Comparison of ENCODE assay signal across 9 cellular contexts in the genomic region with DNA sequence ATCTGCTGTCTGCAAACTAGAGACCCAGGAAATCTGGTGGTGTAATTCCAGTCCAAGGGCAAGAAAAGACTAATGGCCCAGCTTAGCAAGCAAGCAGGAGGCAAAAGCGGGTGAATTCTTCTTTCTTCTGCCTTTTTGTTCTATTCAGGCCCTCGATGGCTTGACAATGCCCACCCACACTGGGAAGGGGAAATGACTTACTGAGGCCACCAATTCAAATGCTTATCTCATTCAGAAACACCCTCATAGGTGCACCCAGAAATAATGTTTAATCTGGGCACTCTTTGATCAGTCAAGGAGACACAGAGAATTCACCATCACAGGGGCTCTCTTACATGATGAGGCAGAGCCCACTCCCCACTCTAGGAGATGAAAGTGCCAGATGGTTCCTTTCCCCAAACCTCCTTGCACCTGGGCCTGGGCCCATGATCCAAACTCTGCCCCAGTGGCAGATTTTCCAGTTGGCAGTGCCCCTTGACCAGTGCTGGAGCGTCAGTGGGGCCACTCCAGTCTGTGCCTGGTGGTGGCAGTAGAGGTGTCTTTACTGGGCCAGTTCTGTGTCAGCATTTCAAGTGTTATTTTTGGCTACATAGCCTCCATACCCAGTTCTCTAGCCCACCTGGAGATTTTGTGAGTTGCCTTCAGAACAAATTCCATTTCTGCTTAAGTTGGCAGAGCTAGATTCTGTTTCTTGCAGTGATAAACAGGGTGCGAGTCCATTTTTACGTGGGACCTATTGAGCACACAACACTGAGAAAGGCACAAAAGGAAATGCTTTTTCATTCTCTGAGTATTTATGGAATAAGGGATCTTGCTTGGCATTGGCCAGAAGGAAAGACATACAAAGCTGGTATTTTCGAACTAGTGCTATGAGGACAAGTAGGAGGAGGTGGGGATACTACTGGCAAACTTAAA. TPM values are rescaled to one million over a fixed set of nuclear protein-coding genes. Genes with fewer than 3 reads are reported as not detected.
A peak's percentile ranks its signal among the peaks of the same experiment; 100 is the strongest.
DNase-seq lines count a peak whose midpoint lies in the region; ATAC-seq and TF ChIP-seq lines count a peak whose summit lies in the region.
"Had no signal": no experiment of that assay in that cellular context is flagged by ENCODE, and none has a peak within 500 bp of the region (broad histone marks: within the 10 kb centered on the region; RNA-seq: fewer than 3 reads in every experiment).

No MANE protein-coding gene starts in this region.

- H3K27ac Mint-ChIP-seq in Caco-2 (ENCODE audit: unreplicated experiment) (no peak overlapping the region), osteocyte (ENCODE audit: unreplicated experiment) (no peak overlapping the region)
- H3K27ac Mint-ChIP-seq: stimulated activated naive CD8-positive, alpha-beta T cell treated with anti-CD3 and anti-CD28 coated beads, Interleukin-15, Interleukin-2, amounts not matched to agents 100 ng/mL and 50 ng/mL, for 24 hours had no signal

- ATAC-seq in GM19023 (IDR thresholded peaks at IDR 0.05; ENCODE audit: unreplicated experiment) (peak; percentile 55), HG03521 (IDR thresholded peaks at IDR 0.05; ENCODE audit: unreplicated experiment) (peak; percentile 88), HG03097 (IDR thresholded peaks at IDR 0.05; ENCODE audit: low FRiP score, unreplicated experiment) (no peak)

- no peaks in the 10 kb centered on the region for H3K36me3 Mint-ChIP-seq in Caco-2 (ENCODE audit: insufficient read depth, unreplicated experiment)
- no peaks in the 10 kb centered on the region for H3K36me3 Mint-ChIP-seq in osteocyte (ENCODE audit: unreplicated experiment)

- DNase-seq in Caco-2 (peak; percentile 42 to 46), astrocyte of the spinal cord (ENCODE audit: low read depth, low spot score) (no peak), osteocyte (ENCODE audit: extremely low spot score, unreplicated experiment) (no peak), NCI-H1092 (lab: John Stamatoyannopoulos, UW) (no peak)
- no peak for DNase-seq in stimulated activated CD4-positive, alpha-beta T cell treated with anti-CD3 and anti-CD28 coated beads, Interleukin-4, amount 100 ng/mL, for 1 hour

- H3K4me1 ChIP-seq in Caco-2: no peaks in the 10 kb centered on the region

- in situ Hi-C loops in astrocyte of the spinal cord (cut with HindIII; ENCODE audit: low sequenced_read_pairs): no loop called here

- no peaks in the 10 kb centered on the region for H3K4me1 Mint-ChIP-seq in Caco-2 (ENCODE audit: low read depth, unreplicated experiment)
- no peaks in the 10 kb centered on the region for H3K4me1 Mint-ChIP-seq in osteocyte (ENCODE audit: unreplicated experiment)

- no peak overlapping the region for H3K4me3 ChIP-seq in Caco-2 (ENCODE audit: low read depth, low read length)
- H3K4me3 ChIP-seq in astrocyte of the spinal cord (ENCODE audit: low read depth, low read length): no peak overlapping the region

- TF ChIP-seq CTCF in Caco-2 (IDR thresholded peaks at IDR 0.05; ENCODE audit: insufficient read depth in 1 of 2, low read depth in 1 of 2, low read length in 1 of 2, severe bottlenecking in 1 of 2, unreplicated experiment in 1 of 2): peak; percentile 63 to 75
- peak; percentile 50 for TF ChIP-seq CTCF in astrocyte of the spinal cord (IDR thresholded peaks at IDR 0.05; ENCODE audit: low read depth, low read length)
- peak; percentile 35 for TF ChIP-seq CTCF in osteocyte (IDR thresholded peaks at IDR 0.05)

- no peaks in the 10 kb centered on the region for H3K9me3 Mint-ChIP-seq in Caco-2 (ENCODE audit: unreplicated experiment)
- no peaks in the 10 kb centered on the region for H3K9me3 Mint-ChIP-seq in osteocyte (ENCODE audit: unreplicated experiment)
- H3K9me3 Mint-ChIP-seq: stimulated activated naive CD8-positive, alpha-beta T cell treated with anti-CD3 and anti-CD28 coated beads, Interleukin-15, Interleukin-2, amounts not matched to agents 100 ng/mL and 50 ng/mL, for 24 hours had no signal

- intact Hi-C loops in Caco-2 (cut with micrococcal nuclease; ENCODE audit: unreplicated experiment): loop anchor here (1.0 kb wide), 1 partner anchor 91 kb away; no protein-coding TSS in a partner anchor

- 0 out of 2 replicates have a peak, but pooled peaks cover 1% of the 10 kb centered on the region for H3K27me3 ChIP-seq in Caco-2 (replicated peaks; ENCODE audit: control insufficient read depth, insufficient read depth, low read length)

- no TSS peak for BruUV-seq in Caco-2 (replicated peaks; lab: Mats Ljungman, UMichigan)

- H3K4me3 Mint-ChIP-seq in Caco-2 (ENCODE audit: unreplicated experiment) (no peak overlapping the region), osteocyte (ENCODE audit: unreplicated experiment) (no peak overlapping the region)
- H3K4me3 Mint-ChIP-seq: stimulated activated naive CD8-positive, alpha-beta T cell treated with anti-CD3 and anti-CD28 coated beads, Interleukin-15, Interleukin-2, amounts not matched to agents 100 ng/mL and 50 ng/mL, for 24 hours had no signal

- no peaks in the 10 kb centered on the region for H3K9me3 ChIP-seq in Caco-2

- H3K27me3 Mint-ChIP-seq in Caco-2 (ENCODE audit: insufficient read depth, unreplicated experiment) (peaks cover 14% of the 10 kb centered on the region), osteocyte (ENCODE audit: unreplicated experiment) (peaks cover 72% of the 10 kb centered on the region)

- no peaks in the 10 kb centered on the region for H3K36me3 ChIP-seq in Caco-2 (ENCODE audit: control insufficient read depth, insufficient read depth, low read length)

- CTCF ChIA-PET in Caco-2 (lab: Charles Lee): interaction anchor here (2.4 kb wide), 1 partner anchor 90 kb away, joined by 7 read pairs; no protein-coding TSS in a partner anchor

- POLR2A ChIA-PET in Caco-2 (lab: Charles Lee): no interaction called here

RNA-seq across cellular contexts. Expression of a gene that starts 7.5 kb away (rescaled TPM):
- not detected in 2 replicates for total RNA-seq in Caco-2 (2022)
- total RNA-seq in osteocyte: not detected in 2 replicates

RNA-seq across cellular contexts. Expression of a gene that starts 32.9 kb away (rescaled TPM):
- total RNA-seq in Caco-2 (2022) (15.7 and 16.8 TPM in 2 replicates), osteocyte (5.0 and 7.0 TPM in 2 replicates)

Comparison
In these comparisons a context has a peak if more than half of its experiments do, and no peak if none do; other contexts are left out.
1. DNase-seq: peak in Caco-2 (2 of 2); none in astrocyte of the spinal cord (single experiment), osteocyte (single experiment), NCI-H1092 (single experiment) and stimulated activated CD4-positive, alpha-beta T cell treated with anti-CD3 and anti-CD28 coated beads, Interleukin-4, amount 100 ng/mL, for 1 hour (single experiment).
2. Peak in every context shown above with its lines, with median percentiles within 50 percentile points of each other: CTCF ChIP-seq.